In the genomic region with DNA sequence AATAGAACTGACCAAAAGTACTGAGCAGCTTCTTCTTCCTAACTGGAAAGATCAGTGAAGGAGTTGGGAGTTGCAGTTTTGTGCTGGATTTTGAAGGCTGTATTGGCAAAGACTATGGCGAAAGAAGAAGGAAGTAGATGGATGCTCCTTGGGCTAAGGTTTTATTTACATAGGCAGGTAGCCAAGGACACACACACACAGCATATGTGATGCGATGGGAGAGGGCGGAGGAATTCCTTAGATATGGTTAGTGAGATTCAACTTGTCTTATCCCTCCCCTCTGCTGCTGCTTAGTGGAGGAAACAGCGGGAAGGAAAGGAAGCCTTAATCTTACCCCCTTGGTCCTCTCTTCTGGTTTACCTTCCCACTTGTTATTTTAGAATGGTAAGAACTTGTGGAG, we compare ENCODE assay signal across 12 cellular contexts.
DNase-seq lines count a peak whose midpoint lies in the region; ATAC-seq and TF ChIP-seq lines count a peak whose summit lies in the region.
"Had no signal": no experiment of that assay in that cellular context is flagged by ENCODE, and none has a peak within 500 bp of the region (broad histone marks: within the 10 kb centered on the region; RNA-seq: fewer than 3 reads in every experiment).

No MANE protein-coding gene starts in this region.

- no peaks in the 10 kb centered on the region for H3K9me3 Mint-ChIP-seq in T-helper 2 cell treated with Interferon-gamma antibody and Interleukin-4, amounts not matched to agents 5 μg/mL and 100 μg/mL, for 36 hours
- H3K9me3 Mint-ChIP-seq: naive thymus-derived CD4-positive, alpha-beta T cell had no signal

- H3K4me3 ChIP-seq in AG10803 (ENCODE audit: low read length), result no peak overlapping the region
- no peak overlapping the region for H3K4me3 ChIP-seq in brain microvascular endothelial cell (ENCODE audit: low read depth, low read length)

- no peak overlapping the region for H3K27ac Mint-ChIP-seq in T-helper 2 cell treated with Interferon-gamma antibody and Interleukin-4, amounts not matched to agents 5 μg/mL and 100 μg/mL, for 36 hours
- H3K27ac Mint-ChIP-seq: activated CD8-positive, alpha-beta memory T cell treated with anti-CD3 and anti-CD28 coated beads, Interleukin-2, amount 10 ng/mL, durations not matched to agents 7 days and 5 days; naive thymus-derived CD4-positive, alpha-beta T cell had no signal

- peaks cover 13% of the 10 kb centered on the region for H3K27me3 Mint-ChIP-seq in T-helper 2 cell treated with Interferon-gamma antibody and Interleukin-4, amounts not matched to agents 5 μg/mL and 100 μg/mL, for 36 hours (ENCODE audit: low read depth)

- in situ Hi-C loops in KBM-7 (cut with MboI; ENCODE audit: low pct_unique_long_range_greater_than_20kb, low sequenced_read_pairs) (no loop called here), brain microvascular endothelial cell (cut with HindIII; ENCODE audit: low pct_ligation_motif_present, low sequenced_read_pairs) (loop anchor here (25.0 kb wide), 1 partner anchor 145 kb away; no protein-coding TSS in a partner anchor)

- TF ChIP-seq CTCF in AG10803 (conservative IDR thresholded peaks at IDR 0.05; ENCODE audit: low read length) (no peak), brain microvascular endothelial cell (IDR thresholded peaks at IDR 0.05; ENCODE audit: low read depth, low read length, missing control alignments) (no peak)

- no peaks in the 10 kb centered on the region for H3K36me3 Mint-ChIP-seq in T-helper 2 cell treated with Interferon-gamma antibody and Interleukin-4, amounts not matched to agents 5 μg/mL and 100 μg/mL, for 36 hours (ENCODE audit: low read depth)
- H3K36me3 Mint-ChIP-seq: activated CD8-positive, alpha-beta memory T cell treated with anti-CD3 and anti-CD28 coated beads, Interleukin-2, amount 10 ng/mL, durations not matched to agents 7 days and 5 days; naive thymus-derived CD4-positive, alpha-beta T cell had no signal

- no peaks in the 10 kb centered on the region for H3K27me3 ChIP-seq in brain microvascular endothelial cell (replicated peaks)

- H3K4me3 Mint-ChIP-seq in T-helper 2 cell treated with Interferon-gamma antibody and Interleukin-4, amounts not matched to agents 5 μg/mL and 100 μg/mL, for 36 hours, result no peak overlapping the region
- H3K4me3 Mint-ChIP-seq: activated CD8-positive, alpha-beta memory T cell treated with anti-CD3 and anti-CD28 coated beads, Interleukin-2, amount 10 ng/mL, durations not matched to agents 7 days and 5 days; naive thymus-derived CD4-positive, alpha-beta T cell had no signal

- H3K27ac ChIP-seq in brain microvascular endothelial cell, result no peak overlapping the region

- DNase-seq in AG10803 (ENCODE audit: low read depth), result peak; percentile 56
- DNase-seq in KBM-7, result peak; percentile 19
- peak; percentile 84 for DNase-seq in brain microvascular endothelial cell
- peak; percentile 48 for DNase-seq in kidney tubule cell (ENCODE audit: low spot score)
- DNase-seq in COLO829 (ENCODE audit: low spot score), result no peak
- DNase-seq in superior temporal gyrus (ENCODE audit: extremely low spot score), result no peak
- DNase-seq in T-helper 2 cell treated with Interferon-gamma antibody and Interleukin-4, amounts not matched to agents 5 μg/mL and 100 μg/mL, for 36 hours (ENCODE audit: low spot score), result no peak
- DNase-seq: activated CD8-positive, alpha-beta memory T cell treated with anti-CD3 and anti-CD28 coated beads, Interleukin-2, amount 10 ng/mL, durations not matched to agents 7 days and 5 days; C1 segment of cervical spinal cord; naive thymus-derived CD4-positive, alpha-beta T cell; NCI-H1417 treated with DMSO at 0.1 percent for 48 hours had no signal

- no peaks in the 10 kb centered on the region for H3K36me3 ChIP-seq in brain microvascular endothelial cell (replicated peaks)

- ATAC-seq in HG03095 (IDR thresholded peaks at IDR 0.05; ENCODE audit: unreplicated experiment), result no peak
- ATAC-seq: activated CD8-positive, alpha-beta memory T cell treated with anti-CD3 and anti-CD28 coated beads, Interleukin-2, amount 10 ng/mL, durations not matched to agents 7 days and 5 days had no signal

- peaks cover 6% of the 10 kb centered on the region for H3K4me1 Mint-ChIP-seq in T-helper 2 cell treated with Interferon-gamma antibody and Interleukin-4, amounts not matched to agents 5 μg/mL and 100 μg/mL, for 36 hours (ENCODE audit: low read depth)
- H3K4me1 Mint-ChIP-seq: naive thymus-derived CD4-positive, alpha-beta T cell had no signal

Comparison
In these comparisons a context has a peak if more than half of its experiments do, and no peak if none do; other contexts are left out.
1. DNase-seq: peak in AG10803 (single experiment), KBM-7 (single experiment), brain microvascular endothelial cell (single experiment) and kidney tubule cell (single experiment); none in COLO829 (single experiment), superior temporal gyrus (single experiment) and T-helper 2 cell treated with Interferon-gamma antibody and Interleukin-4, amounts not matched to agents 5 μg/mL and 100 μg/mL, for 36 hours (single experiment).